In the genomic region with DNA sequence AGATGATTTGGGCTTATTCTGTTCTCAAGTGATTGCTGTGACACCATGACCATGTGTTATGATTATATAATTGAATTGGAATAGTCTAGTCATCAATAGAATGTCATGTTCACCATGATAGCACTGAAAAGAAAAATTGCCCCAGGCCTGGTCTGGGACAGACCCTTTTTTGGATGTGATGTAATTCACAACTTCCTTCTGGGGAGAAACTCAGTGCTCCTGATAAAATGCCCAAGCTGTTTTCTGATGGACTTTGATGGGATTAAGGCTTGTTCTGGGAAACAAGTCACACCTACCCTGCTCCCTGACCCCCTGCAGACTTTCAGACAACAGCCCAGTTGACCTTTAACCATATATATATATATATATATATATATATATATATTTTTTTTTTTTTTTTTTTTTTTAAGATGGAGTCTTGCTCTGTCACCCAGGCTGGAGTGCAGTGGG, we compare ENCODE assay signal across 18 cellular contexts.
"Had no signal": no experiment of that assay in that cellular context is flagged by ENCODE, and none has a peak within 500 bp of the region (broad histone marks: within the 10 kb centered on the region; RNA-seq: fewer than 3 reads in every experiment).

No MANE protein-coding gene starts in this region.

- H3K36me3 ChIP-seq: adrenal gland, colonic mucosa, heart right ventricle, ovary, sigmoid colon, suprapubic skin, upper lobe of left lung had no signal

- H3K9me3 ChIP-seq: adrenal gland, colonic mucosa, heart right ventricle, ovary, sigmoid colon, suprapubic skin, upper lobe of left lung had no signal

- ATAC-seq: heart right ventricle, left ventricle myocardium superior had no signal

- DNase-seq: activated CD4-positive, alpha-beta T cell treated with anti-CD3 and anti-CD28 coated beads, Interleukin-2, amount 10 ng/mL, durations not matched to agents 24 days and 14 days; activated gamma-delta T cell; activated T-cell treated with anti-CD3 and anti-CD28 coated beads, Interleukin-2, amount 50 U/mL, for 1 hour; adrenal gland; caudate nucleus; colonic mucosa; effector CD4-positive, alpha-beta T cell; heart right ventricle; islet precursor cell; left ventricle myocardium superior; ovary; sigmoid colon; stimulated activated CD4-positive, alpha-beta T cell treated with anti-CD3 and anti-CD28 coated beads, Interleukin-2, amount 100 ng/mL, for 24 hours; stimulated activated naive CD4-positive, alpha-beta T cell; T1000; upper lobe of left lung had no signal

- H3K27ac ChIP-seq: adrenal gland, colonic mucosa, heart right ventricle, ovary, sigmoid colon, suprapubic skin, upper lobe of left lung had no signal

- H3K4me1 ChIP-seq: adrenal gland, colonic mucosa, sigmoid colon had no signal

- H3K9me3 Mint-ChIP-seq: activated CD4-positive, alpha-beta T cell treated with anti-CD3 and anti-CD28 coated beads, Interleukin-2, amount 10 ng/mL, durations not matched to agents 24 days and 14 days had no signal

- H3K27me3 ChIP-seq: adrenal gland, colonic mucosa, ovary, sigmoid colon, suprapubic skin, upper lobe of left lung had no signal

- H3K27ac Mint-ChIP-seq: activated CD4-positive, alpha-beta T cell treated with anti-CD3 and anti-CD28 coated beads, Interleukin-2, amount 10 ng/mL, durations not matched to agents 24 days and 14 days had no signal

- H3K27me3 Mint-ChIP-seq: activated CD4-positive, alpha-beta T cell treated with anti-CD3 and anti-CD28 coated beads, Interleukin-2, amount 10 ng/mL, durations not matched to agents 24 days and 14 days had no signal

- H3K4me3 ChIP-seq: adrenal gland, colonic mucosa, heart right ventricle, ovary, sigmoid colon, suprapubic skin, upper lobe of left lung had no signal

- H3K4me3 Mint-ChIP-seq: activated CD4-positive, alpha-beta T cell treated with anti-CD3 and anti-CD28 coated beads, Interleukin-2, amount 10 ng/mL, durations not matched to agents 24 days and 14 days; neural crest cell had no signal
